9 cellular contexts compared by ENCODE assay signal in genomic region chr9:38227656-38228055, GRCh38.
DNase-seq lines count a peak whose midpoint lies in the region; ATAC-seq, FAIRE-seq and TF ChIP-seq lines count a peak whose summit lies in the region.
"Had no signal": no experiment of that assay in that cellular context is flagged by ENCODE, and none has a peak within 500 bp of the region (broad histone marks: within the 10 kb centered on the region; RNA-seq: fewer than 3 reads in every experiment).

No MANE protein-coding gene starts in this region.

- no peak overlapping the region for H4K8ac ChIP-seq in neuronal stem cell (ENCODE audit: low read depth, low read length)

- H3K4ac ChIP-seq in neuronal stem cell (ENCODE audit: low read length), result no peak overlapping the region

- H3K36me3 ChIP-seq in neuronal stem cell (replicated peaks in 1 of 2; ENCODE audit: control insufficient read depth in 2 of 2, insufficient read depth in 2 of 2, low read length in 2 of 2), result no peaks in the 10 kb centered on the region
- H3K36me3 ChIP-seq in heart right ventricle, result no peaks in the 10 kb centered on the region
- no peaks in the 10 kb centered on the region for H3K36me3 ChIP-seq in esophagus muscularis mucosa

- H2AK5ac ChIP-seq in neuronal stem cell (ENCODE audit: low read depth, low read length), result no peak overlapping the region

- no peak overlapping the region for H2BK12ac ChIP-seq in neuronal stem cell (ENCODE audit: low read length)

- H2BK15ac ChIP-seq in neuronal stem cell (ENCODE audit: low read length), result no peak overlapping the region

- no peak overlapping the region for H2BK120ac ChIP-seq in neuronal stem cell (ENCODE audit: low read depth, low read length)

- no CpG with 5 or more reads among the region's 10 CpGs for WGBS in neuronal stem cell (ENCODE audit: extremely low coverage in 2 of 2, insufficient read length in 2 of 2, insufficient replicate concordance in 1 of 2), 2 donors
- WGBS in heart right ventricle, 2 donors, result 56 to 58% methylated on average over 10 of the region's 10 CpGs
- WGBS in esophagus muscularis mucosa, result 53% methylated on average over 10 of the region's 10 CpGs

- no peak overlapping the region for H3K27ac Mint-ChIP-seq in activated naive CD8-positive, alpha-beta T cell

- H3K4me2 ChIP-seq in neuronal stem cell (ENCODE audit: insufficient read depth, low read length, poor library complexity, severe bottlenecking), result no peak overlapping the region

- H3K79me1 ChIP-seq in neuronal stem cell (ENCODE audit: low read depth, low read length), result no peaks in the 10 kb centered on the region

- no peaks in the 10 kb centered on the region for H3K9me3 Mint-ChIP-seq in activated naive CD8-positive, alpha-beta T cell (ENCODE audit: low read depth)

- H2BK5ac ChIP-seq in neuronal stem cell (ENCODE audit: low read length), result no peak overlapping the region

- H3K4me1 ChIP-seq in neuronal stem cell (ENCODE audit: control insufficient read depth in 2 of 2, insufficient read depth in 1 of 2, low read depth in 1 of 2, low read length in 2 of 2) (peaks cover 16 to 27% of the 10 kb centered on the region in 2 donors), heart right ventricle (peaks cover 0 to 14% (median 0%) of the 10 kb centered on the region in 9 donors), esophagus muscularis mucosa (peaks cover 3 to 16% (median 12%) of the 10 kb centered on the region in 4 donors)

- peaks cover 21% of the 10 kb centered on the region for H3K4me1 Mint-ChIP-seq in activated naive CD8-positive, alpha-beta T cell (ENCODE audit: low read depth)

- H3K18ac ChIP-seq in neuronal stem cell (ENCODE audit: low read length), result peak overlapping the region; percentile 20

- TF ChIP-seq EP300 in esophagus muscularis mucosa (IDR thresholded peaks at IDR 0.05), result no peak

- DNase-seq in NCI-H1105 treated with DMSO at 0.1 percent for 48 hours (lab: John Stamatoyannopoulos, UW), result peak; percentile 6
- DNase-seq in NCI-H1105 (lab: John Stamatoyannopoulos, UW), result no peak
- peak; percentile 61 for DNase-seq in NCI-H1694 treated with DMSO at 0.1 percent for 48 hours (lab: John Stamatoyannopoulos, UW)
- DNase-seq in neuronal stem cell (ENCODE audit: low spot score), result no peak
- DNase-seq in heart right ventricle, result no peak
- DNase-seq in HTR-8/SVneo (ENCODE audit: insufficient read length, low spot score), result no peak
- DNase-seq in esophagus muscularis mucosa (ENCODE audit: extremely low spot score), result no peak

- no peak overlapping the region for H3K27ac ChIP-seq in neuronal stem cell (replicated peaks; ENCODE audit: low read length)
- H3K27ac ChIP-seq in heart right ventricle, result no peak overlapping the region
- no peak overlapping the region for H3K27ac ChIP-seq in esophagus muscularis mucosa (replicated peaks in 1 of 4)

- no peak overlapping the region for H4K91ac ChIP-seq in neuronal stem cell (ENCODE audit: low read depth, low read length, poor library complexity)

- no peak for TF ChIP-seq CTCF in heart right ventricle (IDR thresholded peaks at IDR 0.05)
- no peak for TF ChIP-seq CTCF in esophagus muscularis mucosa (IDR thresholded peaks at IDR 0.05)

- H3K27me3 Mint-ChIP-seq in activated naive CD8-positive, alpha-beta T cell, result no peaks in the 10 kb centered on the region

- H3K9ac ChIP-seq in neuronal stem cell (ENCODE audit: low read depth, low read length, poor library complexity), result no peak overlapping the region

- peak overlapping the region; percentile 79 for H3K4me3 Mint-ChIP-seq in activated naive CD8-positive, alpha-beta T cell

- no peaks in the 10 kb centered on the region for H3K36me3 Mint-ChIP-seq in activated naive CD8-positive, alpha-beta T cell

- no peak overlapping the region for H3K23ac ChIP-seq in neuronal stem cell (ENCODE audit: low read depth, low read length, poor library complexity)

- H3K14ac ChIP-seq in neuronal stem cell (ENCODE audit: low read length), result no peak overlapping the region

- H3K4me3 ChIP-seq in neuronal stem cell (ENCODE audit: low read length in 2 of 2), result no peak overlapping the region
- H3K4me3 ChIP-seq in heart right ventricle, result no peak overlapping the region
- H3K4me3 ChIP-seq in esophagus muscularis mucosa, result no peak overlapping the region

- TF ChIP-seq POLR2A in esophagus muscularis mucosa (IDR thresholded peaks at IDR 0.05; ENCODE audit: low read depth), result no peak

- intact Hi-C loops in heart right ventricle (cut with DNase I) (no loop called here), esophagus muscularis mucosa (cut with DNase I) (no loop called here)

- H2AFZ ChIP-seq in neuronal stem cell (ENCODE audit: low read length), result peak overlapping the region; percentile 39

- FAIRE-seq in HTR-8/SVneo (lab: Jason Lieb, UNC), result no peak
- FAIRE-seq: A204.1 had no signal

- H3K27me3 ChIP-seq in neuronal stem cell (ENCODE audit: control insufficient read depth in 3 of 3, insufficient read depth in 3 of 3, low read depth in 1 of 3, low read length in 3 of 3), result peaks cover 0 to 4% (median 0%) of the 10 kb centered on the region in 3 experiments
- H3K27me3 ChIP-seq in heart right ventricle, result peaks cover 0 to 32% (median 8%) of the 10 kb centered on the region in 7 donors
- peaks cover 0 to 12% (median 0%) of the 10 kb centered on the region in 4 donors for H3K27me3 ChIP-seq in esophagus muscularis mucosa

- no peak for ATAC-seq in heart right ventricle

- H3K9me3 ChIP-seq in neuronal stem cell (replicated peaks in 1 of 2; ENCODE audit: control insufficient read depth in 2 of 2, insufficient read depth in 1 of 2, low read depth in 1 of 2, low read length in 2 of 2), result no peaks in the 10 kb centered on the region
- H3K9me3 ChIP-seq in heart right ventricle, result no peaks in the 10 kb centered on the region
- no peaks in the 10 kb centered on the region for H3K9me3 ChIP-seq in esophagus muscularis mucosa

Comparison
In these comparisons a context has a peak if more than half of its experiments do, and no peak if none do; other contexts are left out.
1. DNase-seq: peak in NCI-H1105 treated with DMSO at 0.1 percent for 48 hours (single experiment) and NCI-H1694 treated with DMSO at 0.1 percent for 48 hours (single experiment); none in NCI-H1105 (single experiment), neuronal stem cell (single experiment), heart right ventricle (0 of 2), HTR-8/SVneo (single experiment) and esophagus muscularis mucosa (single experiment).